In genomic region chr10:82778908-82779307, GRCh38 we compare ENCODE assay signal across 26 cellular contexts.
"Had no signal": no experiment of that assay in that cellular context is flagged by ENCODE, and none has a peak within 500 bp of the region (broad histone marks: within the 10 kb centered on the region; RNA-seq: fewer than 3 reads in every experiment).

No MANE protein-coding gene starts in this region.

- H3K4me1 ChIP-seq: gastrocnemius medialis, parathyroid adenoma, uterus had no signal

- H2AFZ ChIP-seq: hepatocyte, parathyroid adenoma had no signal

- H3K9ac ChIP-seq: parathyroid adenoma had no signal

- H3K27ac Mint-ChIP-seq: activated CD8-positive, alpha-beta T cell treated with anti-CD3 and anti-CD28 coated beads for 36 hours; activated T-helper 17 cell treated with anti-CD3 and anti-CD28 coated beads, Interleukin-2, amount 50 U/mL, for 72 hours; effector memory CD8-positive, alpha-beta T cell; naive thymus-derived CD8-positive, alpha-beta T cell; stimulated activated naive CD8-positive, alpha-beta T cell treated with anti-CD3 and anti-CD28 coated beads, Interleukin-15, Interleukin-2, amounts not matched to agents 100 ng/mL and 50 ng/mL, for 24 hours; T-helper 17 cell; type B pancreatic cell had no signal

- H3K27me3 Mint-ChIP-seq: activated CD8-positive, alpha-beta T cell treated with anti-CD3 and anti-CD28 coated beads for 36 hours; activated T-helper 17 cell treated with anti-CD3 and anti-CD28 coated beads, Interleukin-2, amount 50 U/mL, for 72 hours; effector memory CD8-positive, alpha-beta T cell; naive thymus-derived CD8-positive, alpha-beta T cell; stimulated activated naive CD8-positive, alpha-beta T cell treated with anti-CD3 and anti-CD28 coated beads, Interleukin-15, Interleukin-2, amounts not matched to agents 100 ng/mL and 50 ng/mL, for 24 hours; T-helper 17 cell; type B pancreatic cell had no signal

- H3K27me3 ChIP-seq: brain microvascular endothelial cell, gastrocnemius medialis, hepatocyte, uterus had no signal

- H3K9me3 ChIP-seq: gastrocnemius medialis, uterus had no signal

- H3K79me2 ChIP-seq: hepatocyte, parathyroid adenoma had no signal

- ATAC-seq: activated CD8-positive, alpha-beta T cell treated with anti-CD3 and anti-CD28 coated beads for 36 hours; activated T-cell treated with anti-CD3 and anti-CD28 coated beads, Interleukin-2, amount 50 U/mL, for 4 hours; activated T-helper 17 cell treated with anti-CD3 and anti-CD28 coated beads, Interleukin-2, amount 50 U/mL, for 72 hours; effector memory CD8-positive, alpha-beta T cell; gastrocnemius medialis; left colon; naive thymus-derived CD8-positive, alpha-beta T cell; right cardiac atrium; T-helper 17 cell had no signal

- H3K4me3 ChIP-seq: coronary artery, gastrocnemius medialis, hepatocyte, uterus had no signal

- H3K4me2 ChIP-seq: hepatocyte had no signal

- H3K4me1 Mint-ChIP-seq: activated T-helper 17 cell treated with anti-CD3 and anti-CD28 coated beads, Interleukin-2, amount 50 U/mL, for 72 hours; naive thymus-derived CD8-positive, alpha-beta T cell; neural crest cell; T-helper 17 cell had no signal

- H3K27ac ChIP-seq: brain microvascular endothelial cell, coronary artery, gastrocnemius medialis, hepatocyte, parathyroid adenoma, uterus had no signal

- H3K36me3 ChIP-seq: brain microvascular endothelial cell, gastrocnemius medialis, uterus had no signal

- DNase-seq: activated CD4-positive, alpha-beta T cell treated with anti-CD3 and anti-CD28 coated beads for 1 hour; activated CD4-positive, alpha-beta T cell treated with anti-CD3 and anti-CD28 coated beads, Interleukin-2, amount 50 U/mL, for 1 hour; activated CD8-positive, alpha-beta T cell treated with anti-CD3 and anti-CD28 coated beads for 36 hours; activated gamma-delta T cell treated with Interleukin-2 at 50 U/mL for 16 hours; activated naive CD4-positive, alpha-beta T cell treated with anti-CD3 and anti-CD28 coated beads, Interleukin-2, amount 50 U/mL, for 16 hours; activated T-cell treated with anti-CD3 and anti-CD28 coated beads, Interleukin-2, amount 50 U/mL, for 4 hours; amniotic stem cell; brain microvascular endothelial cell; effector memory CD8-positive, alpha-beta T cell; erythroblast; gastrocnemius medialis; left colon; naive thymus-derived CD8-positive, alpha-beta T cell; occipital lobe; right cardiac atrium; stimulated activated CD4-positive, alpha-beta T cell treated with anti-CD3 and anti-CD28 coated beads, Interleukin-15, amount 100 ng/mL, for 24 hours; T-helper 17 cell; T1000; uterus had no signal

- H3K36me3 Mint-ChIP-seq: type B pancreatic cell had no signal

- H3K4me3 Mint-ChIP-seq: activated CD8-positive, alpha-beta T cell treated with anti-CD3 and anti-CD28 coated beads for 36 hours; activated T-cell treated with anti-CD3 and anti-CD28 coated beads, Interleukin-2, amount 50 U/mL, for 4 hours; activated T-helper 17 cell treated with anti-CD3 and anti-CD28 coated beads, Interleukin-2, amount 50 U/mL, for 72 hours; effector memory CD8-positive, alpha-beta T cell; naive thymus-derived CD8-positive, alpha-beta T cell; neural crest cell; stimulated activated naive CD8-positive, alpha-beta T cell treated with anti-CD3 and anti-CD28 coated beads, Interleukin-15, Interleukin-2, amounts not matched to agents 100 ng/mL and 50 ng/mL, for 24 hours; T-helper 17 cell; type B pancreatic cell had no signal
